ENCODE assay signal across 9 cellular contexts in the genomic region with DNA sequence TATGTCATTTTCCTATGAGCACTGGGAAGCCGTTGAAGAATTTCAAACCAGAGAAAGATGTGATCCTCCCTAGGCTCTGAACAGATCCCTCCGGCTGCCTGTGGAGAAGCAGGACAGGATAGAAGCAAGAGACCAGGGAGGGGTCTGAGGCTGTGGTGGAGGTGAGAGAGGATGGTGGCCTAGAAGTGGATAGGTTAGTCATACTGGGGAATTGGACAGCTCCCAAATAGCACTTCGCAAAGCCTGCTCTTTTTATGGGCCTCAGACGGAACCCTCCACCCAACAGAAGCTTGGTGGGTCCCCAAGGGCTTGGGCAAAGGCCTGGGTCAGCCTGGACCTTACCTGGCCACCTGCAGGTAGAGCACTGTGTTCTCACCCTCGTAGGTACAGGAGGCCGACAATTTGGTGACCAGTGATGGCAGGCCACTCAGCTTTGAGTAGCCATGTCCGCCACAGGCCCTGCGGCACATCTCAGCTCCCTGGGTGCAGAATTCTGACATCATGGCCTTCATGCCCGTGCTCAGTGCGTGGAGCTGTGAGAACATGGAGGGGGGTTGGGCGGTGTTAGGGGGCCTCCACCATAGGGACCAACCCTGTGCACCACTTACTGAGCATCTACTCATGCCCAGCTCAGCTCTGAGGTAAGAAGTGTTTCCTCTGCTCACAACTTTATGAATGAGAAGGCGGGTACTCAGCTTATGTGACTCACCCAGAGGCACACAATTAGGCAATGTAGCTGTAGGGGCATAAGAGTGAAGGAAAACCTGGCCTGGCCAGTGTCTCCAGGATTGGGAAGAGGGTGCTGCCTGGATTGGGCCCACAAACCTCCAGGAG. TPM values are rescaled to one million over a fixed set of nuclear protein-coding genes. Genes with fewer than 3 reads are reported as not detected.
A peak's percentile ranks its signal among the peaks of the same experiment; 100 is the strongest.
DNase-seq lines count a peak whose midpoint lies in the region; ATAC-seq, FAIRE-seq and TF ChIP-seq lines count a peak whose summit lies in the region.
"Had no signal": no experiment of that assay in that cellular context is flagged by ENCODE, and none has a peak within 500 bp of the region (broad histone marks: within the 10 kb centered on the region; RNA-seq: fewer than 3 reads in every experiment).

No MANE protein-coding gene starts in this region.

- no peaks in the 10 kb centered on the region for H3K36me3 ChIP-seq in astrocyte (ENCODE audit: insufficient read depth, low read length)

- intact Hi-C loops in CD14-positive monocyte (cut with micrococcal nuclease): loop anchor here (5.0 kb wide), 2 partner anchors 34 to 194 kb away; a partner anchor contains a TSS
- intact Hi-C loops in dorsolateral prefrontal cortex (cut with DNase I): no loop called here

- H3K27me3 ChIP-seq in astrocyte (ENCODE audit: insufficient read depth, low read length): no peaks in the 10 kb centered on the region
- H3K27me3 ChIP-seq in dorsolateral prefrontal cortex: no peaks in the 10 kb centered on the region

- DNase-seq in CD14-positive monocyte (ENCODE audit: low spot score): peak; percentile 82
- peak; percentile 39 for DNase-seq in KBM-7
- DNase-seq in astrocyte (ENCODE audit: low read depth): peak; percentile 89
- no peak for DNase-seq in left lobe of liver (ENCODE audit: low spot score)
- DNase-seq in dorsolateral prefrontal cortex: no peak
- DNase-seq: activated CD4-positive, alpha-beta T cell treated with anti-CD3 and anti-CD28 coated beads, Interleukin-2, amount 10 ng/mL, durations not matched to agents 7 days and 5 days had no signal

- H3K4me2 ChIP-seq in astrocyte (ENCODE audit: low read length): peak overlapping the region; percentile 69

- H3K4me3 ChIP-seq in astrocyte (ENCODE audit: insufficient read depth, low read depth, low read length) (no peak overlapping the region), dorsolateral prefrontal cortex (no peak overlapping the region)

- in situ Hi-C loops in KBM-7 (cut with MboI; ENCODE audit: low pct_unique_long_range_greater_than_20kb, low sequenced_read_pairs): loop anchor here (25.0 kb wide), 3 partner anchors 89 to 339 kb away; a partner anchor contains a TSS

- H3K27ac ChIP-seq in astrocyte (ENCODE audit: low read depth, low read length) (peak overlapping the region; percentile 8), dorsolateral prefrontal cortex (no peak overlapping the region)

- FAIRE-seq in astrocyte (lab: Jason Lieb, UNC): peak; percentile 97

- peaks cover 0 to 5% (median 2%) of the 10 kb centered on the region in 3 donors for H3K27me3 Mint-ChIP-seq in CD14-positive monocyte (ENCODE audit: low read depth in 3 of 3)
- no peaks in the 10 kb centered on the region for H3K27me3 Mint-ChIP-seq in astrocyte (ENCODE audit: low read depth, unreplicated experiment)
- H3K27me3 Mint-ChIP-seq: activated CD4-positive, alpha-beta T cell treated with anti-CD3 and anti-CD28 coated beads, Interleukin-2, amount 10 ng/mL, durations not matched to agents 7 days and 5 days had no signal

- TF ChIP-seq CTCF in CD14-positive monocyte (IDR thresholded peaks at IDR 0.05): no peak
- TF ChIP-seq CTCF in astrocyte (IDR thresholded peaks at IDR 0.05; ENCODE audit: insufficient read depth, low read depth, low read length): no peak
- TF ChIP-seq CTCF in dorsolateral prefrontal cortex (IDR thresholded peaks at IDR 0.05 in 54 of 56, conservative IDR thresholded peaks at IDR 0.05 in 2 of 56; ENCODE audit: low read depth in 1 of 56, partially characterized antibody in 56 of 56): no peak

- H3K4me3 Mint-ChIP-seq in CD14-positive monocyte (peak overlapping the region; percentile 21 to 85), astrocyte (ENCODE audit: unreplicated experiment) (no peak overlapping the region)
- H3K4me3 Mint-ChIP-seq: activated CD4-positive, alpha-beta T cell treated with anti-CD3 and anti-CD28 coated beads, Interleukin-2, amount 10 ng/mL, durations not matched to agents 7 days and 5 days had no signal

- H3K9me3 Mint-ChIP-seq in CD14-positive monocyte (peaks cover 0 to 3% (median 0%) of the 10 kb centered on the region in 7 donors), astrocyte (ENCODE audit: unreplicated experiment) (no peaks in the 10 kb centered on the region)
- H3K9me3 Mint-ChIP-seq: activated CD4-positive, alpha-beta T cell treated with anti-CD3 and anti-CD28 coated beads, Interleukin-2, amount 10 ng/mL, durations not matched to agents 7 days and 5 days had no signal

- no peak overlapping the region for H3K9ac ChIP-seq in astrocyte (ENCODE audit: low read length)

- H3K4me1 Mint-ChIP-seq in CD14-positive monocyte: peaks cover 32% of the 10 kb centered on the region
- peaks cover 23% of the 10 kb centered on the region for H3K4me1 Mint-ChIP-seq in astrocyte (ENCODE audit: low read depth, unreplicated experiment)
- H3K4me1 Mint-ChIP-seq: activated CD4-positive, alpha-beta T cell treated with anti-CD3 and anti-CD28 coated beads, Interleukin-2, amount 10 ng/mL, durations not matched to agents 7 days and 5 days had no signal

- no peaks in the 10 kb centered on the region for H3K79me2 ChIP-seq in astrocyte (ENCODE audit: insufficient read depth, low read length)

- H3K27ac Mint-ChIP-seq in CD14-positive monocyte (peak overlapping the region; percentile 80 to 99 (median 97)), astrocyte (ENCODE audit: unreplicated experiment) (peak overlapping the region; percentile 18)
- H3K27ac Mint-ChIP-seq: activated CD4-positive, alpha-beta T cell treated with anti-CD3 and anti-CD28 coated beads, Interleukin-2, amount 10 ng/mL, durations not matched to agents 7 days and 5 days had no signal

- peaks cover 19% of the 10 kb centered on the region for H3K4me1 ChIP-seq in astrocyte (ENCODE audit: insufficient read depth, low read length)

- H4K20me1 ChIP-seq in astrocyte (ENCODE audit: insufficient read depth, low read length): no peaks in the 10 kb centered on the region

- ATAC-seq in left lobe of liver: peak; percentile 3
- no peak for ATAC-seq in HG03439 (IDR thresholded peaks at IDR 0.05; ENCODE audit: unreplicated experiment)
- ATAC-seq in HG03196 (IDR thresholded peaks at IDR 0.05; ENCODE audit: unreplicated experiment): no peak
- ATAC-seq in HG02588 (IDR thresholded peaks at IDR 0.05; ENCODE audit: unreplicated experiment): no peak

- H3K36me3 Mint-ChIP-seq in CD14-positive monocyte: no peaks in the 10 kb centered on the region
- no peaks in the 10 kb centered on the region for H3K36me3 Mint-ChIP-seq in astrocyte (ENCODE audit: low read depth, unreplicated experiment)

- H3K9me3 ChIP-seq in astrocyte (ENCODE audit: insufficient read depth, low read depth, low read length): no peaks in the 10 kb centered on the region

- peak overlapping the region; percentile 57 for H2AFZ ChIP-seq in astrocyte (ENCODE audit: low read depth, low read length)

RNA-seq across cellular contexts. Expression of a gene that starts 10.6 kb away (rescaled TPM):
- polyA plus RNA-seq in CD14-positive monocyte: 1 to 10 TPM; 2.4 to 2.5 TPM
- 2.2 and 2.7 TPM in 2 replicates for total RNA-seq in astrocyte
- total RNA-seq in left lobe of liver: 285 TPM
- total RNA-seq in dorsolateral prefrontal cortex: 10 to 100 TPM in 32 of 120 experiments, 1 to 10 TPM in 88; 2.1 to 21.2 (median 8.1) TPM
- total RNA-seq: activated CD4-positive, alpha-beta T cell treated with anti-CD3 and anti-CD28 coated beads, Interleukin-2, amount 10 ng/mL, durations not matched to agents 7 days and 5 days had no signal

RNA-seq across cellular contexts. Expression of a gene that starts 34.4 kb away (rescaled TPM):
- 10 to 100 TPM; 11.3 to 11.9 TPM for polyA plus RNA-seq in CD14-positive monocyte
- total RNA-seq in astrocyte: 7.9 and 10.0 TPM in 2 replicates
- 5.2 TPM for total RNA-seq in left lobe of liver
- 10 to 100 TPM; 21.0 to 44.7 (median 30.4) TPM for total RNA-seq in dorsolateral prefrontal cortex

RNA-seq across cellular contexts. Expression of a gene that starts 50.9 kb away (rescaled TPM):
- not detected for polyA plus RNA-seq in CD14-positive monocyte
- total RNA-seq in astrocyte (not detected in 2 replicates), left lobe of liver (0.88 TPM), dorsolateral prefrontal cortex (1,000 to 10,000 TPM in 22 of 120 experiments, 100 to 1,000 TPM in 98; 392 to 2,029 (median 764) TPM)
- total RNA-seq: activated CD4-positive, alpha-beta T cell treated with anti-CD3 and anti-CD28 coated beads, Interleukin-2, amount 10 ng/mL, durations not matched to agents 7 days and 5 days had no signal

Comparison
In these comparisons a context has a peak if more than half of its experiments do, and no peak if none do; other contexts are left out.
1. DNase-seq: peak in CD14-positive monocyte (single experiment), KBM-7 (single experiment) and astrocyte (single experiment); none in left lobe of liver (single experiment) and dorsolateral prefrontal cortex (0 of 10).
2. RNA of a gene that starts 10.6 kb away (total RNA-seq): 285 TPM in left lobe of liver (single experiment); 2.1 to 21.2 TPM in dorsolateral prefrontal cortex and 2.2 to 2.7 TPM in astrocyte; every median in the first group is over 10 times any median in the second.
3. RNA of a gene that starts 50.9 kb away (total RNA-seq): 392 to 2,029 TPM in dorsolateral prefrontal cortex; 0.88 TPM in left lobe of liver (single experiment) and not detected in astrocyte; every median in the first group is over 100 times any median in the second.
4. intact Hi-C loops: an anchor here in CD14-positive monocyte (5.0 kb wide); none called in dorsolateral prefrontal cortex.